Comparison of ENCODE assay signal across 11 cellular contexts in genomic region chr4:56691425-56691824, GRCh38. TPM values are rescaled to one million over a fixed set of nuclear protein-coding genes. Genes with fewer than 3 reads are reported as not detected.
"Had no signal": no experiment of that assay in that cellular context is flagged by ENCODE, and none has a peak within 500 bp of the region (broad histone marks: within the 10 kb centered on the region; RNA-seq: fewer than 3 reads in every experiment).

No MANE protein-coding gene starts in this region.

- ATAC-seq: GM23338, HCT116 had no signal

- H3K4me3 ChIP-seq: GM23248, GM23338, HAP-1 had no signal

- H3K4me3 Mint-ChIP-seq: GM23338, H9, HFFc6 had no signal

- H3K9me3 ChIP-seq: HAP-1 had no signal

- H3K9me3 Mint-ChIP-seq: HFFc6 had no signal

- H3K36me3 ChIP-seq: HAP-1 had no signal

- H3K27ac Mint-ChIP-seq: GM23338, H9, HFFc6 had no signal

- H3K27ac ChIP-seq: GM23248 had no signal

- DNase-seq: GM23248, GOT3, H7, H9, HCEC 1CT, HFFc6 had no signal

RNA-seq across cellular contexts. Expression of gene HOPX, which starts 10.3 kb away (rescaled TPM):
- total RNA-seq: GM23248, GM23338, H1, H4, H7, H9, HFFc6 had no signal
- polyA plus RNA-seq: GM23248, GM23338, H1 had no signal
